ENCODE assay signal across 27 cellular contexts in the genomic region with DNA sequence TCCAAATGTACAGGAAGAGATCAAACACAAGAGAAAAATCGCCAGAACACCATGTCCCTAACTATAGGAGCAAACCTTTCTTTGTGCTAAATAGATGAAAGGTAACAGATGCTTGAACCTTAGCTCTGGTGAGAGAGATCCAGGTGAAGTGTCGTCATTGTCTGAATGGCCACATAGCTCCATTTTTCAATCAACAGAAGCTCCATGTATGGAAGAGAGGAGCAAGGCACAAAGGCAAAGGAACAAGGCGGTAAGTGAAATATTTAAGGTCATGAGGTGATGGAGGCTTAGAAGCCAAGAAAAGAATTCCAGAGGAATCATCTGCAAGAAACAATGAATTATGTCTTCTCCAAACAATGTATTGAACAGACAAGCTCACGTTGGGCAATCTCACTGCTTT.
"Had no signal": no experiment of that assay in that cellular context is flagged by ENCODE, and none has a peak within 500 bp of the region (broad histone marks: within the 10 kb centered on the region; RNA-seq: fewer than 3 reads in every experiment).

No MANE protein-coding gene starts in this region.

- H3K4me1 Mint-ChIP-seq: activated CD4-positive, alpha-beta T cell treated with anti-CD3 and anti-CD28 coated beads for 36 hours; activated CD4-positive, alpha-beta T cell treated with anti-CD3 and anti-CD28 coated beads, Interleukin-2, amount 10 ng/mL, durations not matched to agents 24 days and 14 days; activated CD8-positive, alpha-beta memory T cell treated with anti-CD3 and anti-CD28 coated beads, Interleukin-2, amount 10 ng/mL, durations not matched to agents 7 days and 5 days had no signal

- H3K4me3 Mint-ChIP-seq: activated CD4-positive, alpha-beta memory T cell treated with anti-CD3 and anti-CD28 coated beads for 36 hours; activated CD4-positive, alpha-beta T cell treated with anti-CD3 and anti-CD28 coated beads for 36 hours; activated CD4-positive, alpha-beta T cell treated with anti-CD3 and anti-CD28 coated beads, Interleukin-2, amount 10 ng/mL, durations not matched to agents 24 days and 14 days; activated CD8-positive, alpha-beta memory T cell treated with anti-CD3 and anti-CD28 coated beads, Interleukin-2, amount 10 ng/mL, durations not matched to agents 7 days and 5 days; activated CD8-positive, alpha-beta T cell treated with anti-CD3 and anti-CD28 coated beads, Interleukin-2, amount 10 ng/mL, durations not matched to agents 7 days and 5 days; activated naive CD8-positive, alpha-beta T cell; effector memory CD8-positive, alpha-beta T cell had no signal

- H3K36me3 Mint-ChIP-seq: activated CD4-positive, alpha-beta memory T cell treated with anti-CD3 and anti-CD28 coated beads for 36 hours; activated CD8-positive, alpha-beta memory T cell treated with anti-CD3 and anti-CD28 coated beads, Interleukin-2, amount 10 ng/mL, durations not matched to agents 7 days and 5 days had no signal

- H3K27ac ChIP-seq: body of pancreas, foreskin keratinocyte, gastrocnemius medialis, heart left ventricle had no signal

- H3K4me3 ChIP-seq: body of pancreas, gastrocnemius medialis, heart left ventricle had no signal

- ATAC-seq: activated CD4-positive, alpha-beta T cell treated with anti-CD3 and anti-CD28 coated beads for 36 hours; activated CD8-positive, alpha-beta memory T cell treated with anti-CD3 and anti-CD28 coated beads, Interleukin-2, amount 10 ng/mL, durations not matched to agents 7 days and 5 days; activated CD8-positive, alpha-beta T cell treated with anti-CD3 and anti-CD28 coated beads, Interleukin-2, amount 10 ng/mL, durations not matched to agents 7 days and 5 days; body of pancreas; effector memory CD8-positive, alpha-beta T cell; foreskin keratinocyte; gastrocnemius medialis; heart left ventricle had no signal

- H3K27ac Mint-ChIP-seq: activated CD4-positive, alpha-beta memory T cell treated with anti-CD3 and anti-CD28 coated beads for 36 hours; activated CD4-positive, alpha-beta T cell treated with anti-CD3 and anti-CD28 coated beads for 36 hours; activated CD4-positive, alpha-beta T cell treated with anti-CD3 and anti-CD28 coated beads, Interleukin-2, amount 10 ng/mL, durations not matched to agents 24 days and 14 days; activated CD8-positive, alpha-beta memory T cell treated with anti-CD3 and anti-CD28 coated beads, Interleukin-2, amount 10 ng/mL, durations not matched to agents 7 days and 5 days; activated CD8-positive, alpha-beta T cell treated with anti-CD3 and anti-CD28 coated beads, Interleukin-2, amount 10 ng/mL, durations not matched to agents 7 days and 5 days; activated naive CD8-positive, alpha-beta T cell; effector memory CD8-positive, alpha-beta T cell had no signal

- H3K9me3 Mint-ChIP-seq: activated CD4-positive, alpha-beta T cell treated with anti-CD3 and anti-CD28 coated beads, Interleukin-2, amount 10 ng/mL, durations not matched to agents 24 days and 14 days had no signal

- H3K9me3 ChIP-seq: body of pancreas, gastrocnemius medialis, heart left ventricle had no signal

- DNase-seq: activated CD4-positive, alpha-beta memory T cell treated with anti-CD3 and anti-CD28 coated beads for 36 hours; activated CD4-positive, alpha-beta T cell treated with anti-CD3 and anti-CD28 coated beads for 36 hours; activated CD4-positive, alpha-beta T cell treated with anti-CD3 and anti-CD28 coated beads, Interleukin-2, amount 10 ng/mL, durations not matched to agents 24 days and 14 days; activated CD4-positive, CD25-positive, alpha-beta regulatory T cell; activated CD4-positive, CD25-positive, alpha-beta regulatory T cell treated with anti-CD3 and anti-CD28 coated beads, Interleukin-2, amount 50 U/mL, for 72 hours; activated CD8-positive, alpha-beta memory T cell treated with anti-CD3 and anti-CD28 coated beads, Interleukin-2, amount 10 ng/mL, durations not matched to agents 7 days and 5 days; activated CD8-positive, alpha-beta memory T cell treated with anti-CD3 and anti-CD28 coated beads, Interleukin-2, amount 50 U/mL, for 4 hours; activated CD8-positive, alpha-beta T cell treated with anti-CD3 and anti-CD28 coated beads, Interleukin-2, amount 10 ng/mL, durations not matched to agents 7 days and 5 days; activated gamma-delta T cell; activated naive CD4-positive, alpha-beta T cell; activated naive CD4-positive, alpha-beta T cell treated with anti-CD3 and anti-CD28 coated beads, Interleukin-2, amount 50 U/mL, for 16 hours; activated T-cell treated with anti-CD3 and anti-CD28 coated beads, Interleukin-2, amount 50 U/mL, for 1 hour; activated T-cell treated with anti-CD3 and anti-CD28 coated beads, Interleukin-2, amount 50 U/mL, for 48 hours; amygdala; aorta; body of pancreas; caudate nucleus; cortex of kidney; dermis blood vessel endothelial cell; effector CD4-positive, alpha-beta T cell; effector memory CD8-positive, alpha-beta T cell; foreskin keratinocyte; gastrocnemius medialis; glutamatergic neuron; heart left ventricle; T-helper 2 cell had no signal

- H3K4me1 ChIP-seq: body of pancreas, foreskin keratinocyte, gastrocnemius medialis, heart left ventricle had no signal

- H3K36me3 ChIP-seq: gastrocnemius medialis, heart left ventricle had no signal

- H3K27me3 ChIP-seq: body of pancreas, foreskin keratinocyte, gastrocnemius medialis, heart left ventricle had no signal

- H3K27me3 Mint-ChIP-seq: activated CD4-positive, alpha-beta T cell treated with anti-CD3 and anti-CD28 coated beads for 36 hours; activated CD4-positive, alpha-beta T cell treated with anti-CD3 and anti-CD28 coated beads, Interleukin-2, amount 10 ng/mL, durations not matched to agents 24 days and 14 days; activated CD8-positive, alpha-beta memory T cell treated with anti-CD3 and anti-CD28 coated beads, Interleukin-2, amount 10 ng/mL, durations not matched to agents 7 days and 5 days had no signal
